Comparison of ENCODE assay signal across 9 cellular contexts in genomic region chr16:27253526-27253930, GRCh38. TPM values are rescaled to one million over a fixed set of nuclear protein-coding genes. Genes with fewer than 3 reads are reported as not detected.
A peak's percentile ranks its signal among the peaks of the same experiment; 100 is the strongest.
DNase-seq lines count a peak whose midpoint lies in the region; ATAC-seq lines count a peak whose summit lies in the region.
"Had no signal": no experiment of that assay in that cellular context is flagged by ENCODE, and none has a peak within 500 bp of the region (broad histone marks: within the 10 kb centered on the region; RNA-seq: fewer than 3 reads in every experiment).

No MANE protein-coding gene starts in this region.

- H3K27ac Mint-ChIP-seq in T-cell: peak overlapping the region; percentile 53 to 72

- H3K27me3 Mint-ChIP-seq in T-cell: no peaks in the 10 kb centered on the region

- H3K36me3 ChIP-seq in skeletal muscle satellite cell (ENCODE audit: insufficient read depth, low read length): peaks cover 20% of the 10 kb centered on the region

- peaks cover 58% of the 10 kb centered on the region for H3K36me3 Mint-ChIP-seq in T-cell

- CTCF ChIA-PET in T-cell (lab: Charles Lee): interaction anchor here in 1 of 2 donors (1.5 to 2.5 kb wide), 2 partner anchors 18 to 74 kb away, joined by 4 to 6 read pairs; no protein-coding TSS in a partner anchor

- POLR2A ChIA-PET in T-cell (lab: Charles Lee): no interaction called here

- H3K27me3 ChIP-seq in skeletal muscle satellite cell (ENCODE audit: control insufficient read depth, insufficient read depth, low read length): no peaks in the 10 kb centered on the region

- H3K9me3 ChIP-seq in skeletal muscle satellite cell (replicated peaks; ENCODE audit: low read length): no peaks in the 10 kb centered on the region

- H3K4me2 ChIP-seq in skeletal muscle satellite cell (ENCODE audit: low read length): peak overlapping the region; percentile 56

- ATAC-seq in T-cell (replicated peaks in 1 of 4): no peak
- no peak for ATAC-seq in HG03469 (IDR thresholded peaks at IDR 0.05; ENCODE audit: unreplicated experiment)
- ATAC-seq in HG03159 (IDR thresholded peaks at IDR 0.05; ENCODE audit: unreplicated experiment): no peak
- no peak for ATAC-seq in HG03095 (IDR thresholded peaks at IDR 0.05; ENCODE audit: unreplicated experiment)

- peaks cover 66 to 74% (median 74%) of the 10 kb centered on the region in 3 donors for H3K4me1 Mint-ChIP-seq in T-cell

- peaks cover 37% of the 10 kb centered on the region for H3K4me1 ChIP-seq in skeletal muscle satellite cell (ENCODE audit: control insufficient read depth, insufficient read depth, low read length)

- DNase-seq in GM04503 (ENCODE audit: low read depth) (peak; percentile 52), T-cell (no peak), fibroblast of gingiva (ENCODE audit: low read depth) (peak; percentile 63), LoVo (ENCODE audit: low spot score) (no peak)
- DNase-seq: NCI-H1417 treated with DMSO at 0.1 percent for 48 hours had no signal

- peak overlapping the region; percentile 46 for H3K9ac ChIP-seq in skeletal muscle satellite cell (ENCODE audit: low read depth, low read length)

- H3K4me3 ChIP-seq in skeletal muscle satellite cell (ENCODE audit: low read length): no peak overlapping the region

- no peaks in the 10 kb centered on the region for H3K9me3 Mint-ChIP-seq in T-cell

- peak overlapping the region; percentile 2 to 62 (median 6) for H3K4me3 Mint-ChIP-seq in T-cell

RNA-seq across cellular contexts. Expression of gene NSMCE1, which starts 15.0 kb away (rescaled TPM):
- total RNA-seq in T-cell: 10 to 100 TPM; 53.5 to 83.2 (median 73.9) TPM
- 95.6 and 107 TPM in 2 replicates for total RNA-seq in skeletal muscle satellite cell (2012; rRNA removed)

RNA-seq across cellular contexts. Expression of gene KDM8, which starts 50.2 kb away (rescaled TPM):
- 10 to 100 TPM; 13.4 to 25.6 (median 23.5) TPM for total RNA-seq in T-cell
- total RNA-seq in skeletal muscle satellite cell (2012; rRNA removed): 1.5 and 2.0 TPM in 2 replicates

Comparison
In these comparisons a context has a peak if more than half of its experiments do, and no peak if none do; other contexts are left out.
1. DNase-seq: peak in GM04503 (single experiment) and fibroblast of gingiva (single experiment); none in T-cell (0 of 34) and LoVo (single experiment).